ENCODE assay signal across 18 cellular contexts in the genomic region with DNA sequence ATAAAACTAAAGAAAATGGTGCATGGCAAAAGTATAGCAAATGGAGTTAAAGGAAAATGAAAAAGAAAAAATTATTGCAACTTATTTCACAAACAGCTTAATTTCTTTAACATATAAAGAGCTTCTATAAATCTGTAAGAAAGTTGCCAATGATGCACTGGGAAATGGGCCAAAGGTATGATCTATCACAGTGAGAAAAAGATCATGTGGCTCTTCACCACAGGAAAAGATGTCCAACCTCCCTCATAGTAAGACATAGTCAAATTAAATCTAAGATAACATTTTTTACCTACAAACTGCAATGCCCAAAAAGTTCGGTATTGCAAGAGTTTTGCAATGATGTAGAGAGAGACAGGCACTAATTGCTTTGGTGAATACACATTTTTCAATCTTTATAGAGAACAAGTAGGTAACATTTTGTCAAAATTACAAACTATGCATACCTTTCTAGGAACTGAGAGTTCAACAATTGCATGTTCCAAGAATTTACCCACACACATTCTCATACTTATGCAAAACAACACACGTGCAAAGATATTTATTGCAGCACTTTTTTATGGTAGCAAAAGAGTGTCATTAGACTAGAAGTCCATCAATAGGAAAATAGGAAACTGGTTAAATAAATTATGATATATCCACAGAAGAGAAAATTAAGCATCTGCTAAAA.
DNase-seq lines count a peak whose midpoint lies in the region; ATAC-seq, FAIRE-seq and TF ChIP-seq lines count a peak whose summit lies in the region.
"Had no signal": no experiment of that assay in that cellular context is flagged by ENCODE, and none has a peak within 500 bp of the region (broad histone marks: within the 10 kb centered on the region; RNA-seq: fewer than 3 reads in every experiment).

No MANE protein-coding gene starts in this region.

- no peak overlapping the region for H3K27ac ChIP-seq in neuronal stem cell (replicated peaks; ENCODE audit: low read length)
- H3K27ac ChIP-seq: KMS-11 had no signal

- no peak overlapping the region for H3K9ac ChIP-seq in neuronal stem cell (ENCODE audit: low read depth, low read length, poor library complexity)
- H3K9ac ChIP-seq: KMS-11 had no signal

- H2BK120ac ChIP-seq in neuronal stem cell (ENCODE audit: low read depth, low read length): no peak overlapping the region

- no peaks in the 10 kb centered on the region for H3K27me3 ChIP-seq in neuronal stem cell (ENCODE audit: control insufficient read depth in 3 of 3, insufficient read depth in 3 of 3, low read depth in 1 of 3, low read length in 3 of 3)

- H2AFZ ChIP-seq in neuronal stem cell (ENCODE audit: low read length): no peak overlapping the region
- H2AFZ ChIP-seq: GM23338 had no signal

- no peak overlapping the region for H3K23ac ChIP-seq in neuronal stem cell (ENCODE audit: low read depth, low read length, poor library complexity)

- peaks cover 0 to 2% of the 10 kb centered on the region in 2 donors for H3K9me3 ChIP-seq in neuronal stem cell (replicated peaks in 1 of 2; ENCODE audit: control insufficient read depth in 2 of 2, insufficient read depth in 1 of 2, low read depth in 1 of 2, low read length in 2 of 2)

- no peak for TF ChIP-seq POLR2A in GM12891 (IDR thresholded peaks at IDR 0.05; ENCODE audit: low read depth, low read length)

- no peak overlapping the region for H3K18ac ChIP-seq in neuronal stem cell (ENCODE audit: low read length)

- no peak overlapping the region for H3K4me2 ChIP-seq in neuronal stem cell (ENCODE audit: insufficient read depth, low read length, poor library complexity, severe bottlenecking)
- H3K4me2 ChIP-seq: GM23338, KMS-11 had no signal

- no peak overlapping the region for H4K8ac ChIP-seq in neuronal stem cell (ENCODE audit: low read depth, low read length)

- H2BK15ac ChIP-seq in neuronal stem cell (ENCODE audit: low read length): no peak overlapping the region

- no peak overlapping the region for H3K4me3 ChIP-seq in fibroblast of mammary gland (ENCODE audit: control insufficient read depth, low read depth, low read length)
- H3K4me3 ChIP-seq in neuronal stem cell (ENCODE audit: low read length in 2 of 2): no peak overlapping the region
- H3K4me3 ChIP-seq: GM23338 had no signal

- peaks cover 0 to 7% of the 10 kb centered on the region in 2 donors for H3K4me1 ChIP-seq in neuronal stem cell (ENCODE audit: control insufficient read depth in 2 of 2, insufficient read depth in 1 of 2, low read depth in 1 of 2, low read length in 2 of 2)

- no peak overlapping the region for H2AK5ac ChIP-seq in neuronal stem cell (ENCODE audit: low read depth, low read length)

- ATAC-seq in GM18511 (IDR thresholded peaks at IDR 0.05; ENCODE audit: unreplicated experiment): peak; percentile 51
- ATAC-seq: GM23338, Panc1 had no signal

- no peak for TF ChIP-seq CTCF in fibroblast of mammary gland (conservative IDR thresholded peaks at IDR 0.05; ENCODE audit: control insufficient read depth, insufficient read depth, low read depth, low read length)

- H3K14ac ChIP-seq in neuronal stem cell (ENCODE audit: low read length): no peak overlapping the region

- H2BK12ac ChIP-seq in neuronal stem cell (ENCODE audit: low read length): no peak overlapping the region

- no CpG with 5 or more reads among the region's 2 CpGs for WGBS in neuronal stem cell (ENCODE audit: extremely low coverage in 2 of 2, insufficient read length in 2 of 2, insufficient replicate concordance in 1 of 2), 2 donors

- no peak for DNase-seq in GM12891 (ENCODE audit: insufficient read length, low spot score)
- DNase-seq in LHCN-M2 (ENCODE audit: low read depth): peak; percentile 13
- DNase-seq in fibroblast of mammary gland (ENCODE audit: low read depth): peak; percentile 26
- no peak for DNase-seq in activated effector memory CD4-positive, alpha-beta T cell treated with anti-CD3 and anti-CD28 coated beads, Interleukin-2, amount 50 U/mL, for 16 hours
- no peak for DNase-seq in activated CD4-positive, CD25-positive, alpha-beta regulatory T cell treated with anti-CD3 and anti-CD28 coated beads, Interleukin-2, amount 50 U/mL, for 72 hours
- DNase-seq in neuronal stem cell (ENCODE audit: low spot score): no peak
- DNase-seq in NCI-H1105 (lab: John Stamatoyannopoulos, UW): no peak
- DNase-seq: DMS79 treated with DMSO at 0.1 percent for 48 hours, NCI-H1436, NCI-H2029, NCI-H345, NCI-H524 treated with DMSO at 0.1 percent for 48 hours, Right ventricle myocardium superior, SW 1271 had no signal

- H3K79me1 ChIP-seq in neuronal stem cell (ENCODE audit: low read depth, low read length): no peaks in the 10 kb centered on the region

- no peak overlapping the region for H4K91ac ChIP-seq in neuronal stem cell (ENCODE audit: low read depth, low read length, poor library complexity)

- H2BK5ac ChIP-seq in neuronal stem cell (ENCODE audit: low read length): no peak overlapping the region

- FAIRE-seq in GM12891 (lab: Jason Lieb, UNC): peak; percentile 70

- no peaks in the 10 kb centered on the region for H3K36me3 ChIP-seq in neuronal stem cell (replicated peaks in 1 of 2; ENCODE audit: control insufficient read depth in 2 of 2, insufficient read depth in 2 of 2, low read length in 2 of 2)

- H3K4ac ChIP-seq in neuronal stem cell (ENCODE audit: low read length): no peak overlapping the region

TF ChIP-seq in GM12891, 5 proteins besides CTCF, POLR2A, EP300 and RAD21:
- TF ChIP-seq PAX5 (IDR thresholded peaks at IDR 0.05; ENCODE audit: insufficient read depth, low read length, severe bottlenecking) (no peak), POU2F2 (IDR thresholded peaks at IDR 0.05; ENCODE audit: low read depth, low read length) (no peak), TAF1 (IDR thresholded peaks at IDR 0.05; ENCODE audit: low read depth, low read length) (no peak), SPI1 (IDR thresholded peaks at IDR 0.05; ENCODE audit: low read depth, low read length) (peak; percentile 42; the same call in 1 of the 2 replicates), POLR2AphosphoS5 (IDR thresholded peaks at IDR 0.05; ENCODE audit: low read depth, low read length) (no peak)

Comparison
In these comparisons a context has a peak if more than half of its experiments do, and no peak if none do; other contexts are left out.
1. DNase-seq: peak in LHCN-M2 (single experiment) and fibroblast of mammary gland (single experiment); none in GM12891 (single experiment), activated effector memory CD4-positive, alpha-beta T cell treated with anti-CD3 and anti-CD28 coated beads, Interleukin-2, amount 50 U/mL, for 16 hours (single experiment), activated CD4-positive, CD25-positive, alpha-beta regulatory T cell treated with anti-CD3 and anti-CD28 coated beads, Interleukin-2, amount 50 U/mL, for 72 hours (single experiment), neuronal stem cell (single experiment) and NCI-H1105 (single experiment).